ENCODE assay signal across 1 cellular context in genomic region chr1:6392880-6393399, GRCh38.
TF ChIP-seq lines count a peak whose summit lies in the region.

No MANE protein-coding gene starts in this region.

TF ChIP-seq in IMR-90, 13 proteins besides CTCF, POLR2A, EP300 and RAD21 (continued from another document):
- no peak for TF ChIP-seq ELK1 (IDR thresholded peaks at IDR 0.05; ENCODE audit: borderline replicate concordance, low read depth, low read length)
- TF ChIP-seq USF2 (IDR thresholded peaks at IDR 0.05; ENCODE audit: low read depth, low read length), result no peak
